In genomic region chr4:1873776-1874175, GRCh38 we compare ENCODE assay signal across 12 cellular contexts. TPM values are rescaled to one million over a fixed set of nuclear protein-coding genes. Genes with fewer than 3 reads are reported as not detected.
A peak's percentile ranks its signal among the peaks of the same experiment; 100 is the strongest.
DNase-seq lines count a peak whose midpoint lies in the region; ATAC-seq and TF ChIP-seq lines count a peak whose summit lies in the region.
"Had no signal": no experiment of that assay in that cellular context is flagged by ENCODE, and none has a peak within 500 bp of the region (broad histone marks: within the 10 kb centered on the region; RNA-seq: fewer than 3 reads in every experiment).

No MANE protein-coding gene starts in this region.

- H3K36me3 Mint-ChIP-seq in IgD-negative memory B cell: peaks cover 2% of the 10 kb centered on the region
- H3K36me3 Mint-ChIP-seq in activated naive CD8-positive, alpha-beta T cell treated with anti-CD3 and anti-CD28 coated beads, Interleukin-2, amount 10 ng/mL, durations not matched to agents 7 days and 5 days: peaks cover 25% of the 10 kb centered on the region
- no peaks in the 10 kb centered on the region for H3K36me3 Mint-ChIP-seq in nephron (ENCODE audit: low read depth)

- POLR2A ChIA-PET in activated naive CD8-positive, alpha-beta T cell treated with anti-CD3 and anti-CD28 coated beads, Interleukin-2, amount 10 ng/mL, durations not matched to agents 7 days and 5 days (lab: Charles Lee): interaction anchor here (1.6 to 1.7 kb wide), 2 partner anchors 11 to 18 kb away, joined by 4 to 5 read pairs; partner anchors contain the start of gene LETM1

- H3K9me3 Mint-ChIP-seq in IgD-negative memory B cell (no peaks in the 10 kb centered on the region), nephron (no peaks in the 10 kb centered on the region)
- H3K9me3 Mint-ChIP-seq in activated naive CD8-positive, alpha-beta T cell treated with anti-CD3 and anti-CD28 coated beads, Interleukin-2, amount 10 ng/mL, durations not matched to agents 7 days and 5 days: no peaks in the 10 kb centered on the region

- H3K27ac Mint-ChIP-seq in IgD-negative memory B cell (peak overlapping the region in 2 of 3 donors; percentile 36 to 90), nephron (peak overlapping the region; percentile 35 to 78 (median 70))
- H3K27ac Mint-ChIP-seq in activated naive CD8-positive, alpha-beta T cell treated with anti-CD3 and anti-CD28 coated beads, Interleukin-2, amount 10 ng/mL, durations not matched to agents 7 days and 5 days: peak overlapping the region; percentile 99

- ATAC-seq in activated naive CD8-positive, alpha-beta T cell treated with anti-CD3 and anti-CD28 coated beads, Interleukin-2, amount 10 ng/mL, durations not matched to agents 7 days and 5 days (ENCODE audit: low read depth): no peak
- ATAC-seq: pancreas had no signal

- H3K27me3 Mint-ChIP-seq in IgD-negative memory B cell (no peaks in the 10 kb centered on the region), nephron (ENCODE audit: low read depth) (peaks cover 4% of the 10 kb centered on the region)
- H3K27me3 Mint-ChIP-seq in activated naive CD8-positive, alpha-beta T cell treated with anti-CD3 and anti-CD28 coated beads, Interleukin-2, amount 10 ng/mL, durations not matched to agents 7 days and 5 days: no peaks in the 10 kb centered on the region

- DNase-seq in NCI-H510A treated with DMSO at 0.1 percent for 48 hours (lab: John Stamatoyannopoulos, UW) (peak; percentile 32), NCI-H510A (lab: John Stamatoyannopoulos, UW) (no peak), islet precursor cell (no peak), iPS-NIHi11 (ENCODE audit: low spot score) (no peak), NCI-H345 treated with DMSO at 0.1 percent for 48 hours (lab: John Stamatoyannopoulos, UW; ENCODE audit: unreplicated experiment) (no peak)
- DNase-seq in activated naive CD8-positive, alpha-beta T cell treated with anti-CD3 and anti-CD28 coated beads, Interleukin-2, amount 10 ng/mL, durations not matched to agents 7 days and 5 days: no peak
- DNase-seq: NCI-H526; pancreas; stimulated activated CD4-positive, alpha-beta T cell treated with anti-CD3 and anti-CD28 coated beads, Interleukin-4, amount 100 ng/mL, for 24 hours; testis had no signal

- H3K4me1 Mint-ChIP-seq in IgD-negative memory B cell: peaks cover 21 to 38% (median 26%) of the 10 kb centered on the region in 3 donors
- H3K4me1 Mint-ChIP-seq in activated naive CD8-positive, alpha-beta T cell treated with anti-CD3 and anti-CD28 coated beads, Interleukin-2, amount 10 ng/mL, durations not matched to agents 7 days and 5 days: peaks cover 47% of the 10 kb centered on the region
- peaks cover 25% of the 10 kb centered on the region for H3K4me1 Mint-ChIP-seq in nephron

- H3K4me3 Mint-ChIP-seq in IgD-negative memory B cell (peak overlapping the region in 3 of 4 donors; percentile 69 to 86 (median 75)), nephron (peak overlapping the region; percentile 69 to 86 (median 84))
- H3K4me3 Mint-ChIP-seq in activated naive CD8-positive, alpha-beta T cell treated with anti-CD3 and anti-CD28 coated beads, Interleukin-2, amount 10 ng/mL, durations not matched to agents 7 days and 5 days: peak overlapping the region; percentile 99

- TF ChIP-seq CTCF in nephron (IDR thresholded peaks at IDR 0.05; ENCODE audit: unreplicated experiment in 3 of 3): no peak

RNA-seq across cellular contexts. Expression of gene NSD2, which starts 2.6 kb away (rescaled TPM):
- 7.4 TPM for polyA plus RNA-seq in IgD-negative memory B cell
- 100 to 1,000 TPM; 218 to 231 TPM for total RNA-seq in activated naive CD8-positive, alpha-beta T cell treated with anti-CD3 and anti-CD28 coated beads, Interleukin-2, amount 10 ng/mL, durations not matched to agents 7 days and 5 days

RNA-seq across cellular contexts. Expression of gene LETM1, which starts 17.8 kb away (rescaled TPM):
- polyA plus RNA-seq in IgD-negative memory B cell: 12.0 TPM
- total RNA-seq in activated naive CD8-positive, alpha-beta T cell treated with anti-CD3 and anti-CD28 coated beads, Interleukin-2, amount 10 ng/mL, durations not matched to agents 7 days and 5 days: 10 to 100 TPM; 44.0 to 45.8 TPM
